ENCODE assay signal across 8 cellular contexts in the genomic region with DNA sequence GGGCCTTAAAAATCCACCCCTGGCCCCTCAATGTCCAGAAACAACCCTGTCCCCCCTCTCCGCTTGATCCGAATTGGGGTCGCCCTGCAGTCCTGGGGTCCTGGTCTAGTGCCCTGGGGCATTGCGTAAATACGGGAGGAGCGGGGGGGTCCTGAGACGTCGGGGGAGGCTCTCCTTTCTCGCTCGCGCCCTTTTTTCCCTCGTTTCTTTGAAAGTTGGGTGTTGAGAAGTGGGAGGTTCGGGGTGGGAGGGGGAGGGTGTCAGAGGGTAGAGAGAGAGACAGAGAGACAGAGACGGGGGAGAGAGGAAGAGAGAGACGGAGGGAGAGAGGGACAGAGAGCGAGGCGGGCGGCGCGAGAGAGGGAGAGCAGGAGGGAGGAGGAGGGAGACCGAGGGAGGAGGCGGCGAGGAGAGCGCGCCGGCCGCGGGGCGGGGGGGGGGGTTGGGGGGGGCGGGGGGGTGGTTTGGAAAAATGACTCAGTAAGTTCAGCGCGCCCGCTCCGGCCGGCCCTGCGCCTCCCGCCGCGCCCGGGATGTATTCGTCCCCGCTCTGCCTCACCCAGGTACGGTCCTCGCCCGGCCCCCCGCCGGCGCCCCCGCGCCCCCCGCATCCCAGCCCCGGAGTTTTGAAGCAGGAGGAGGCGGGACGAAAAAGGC. TPM values are rescaled to one million over a fixed set of nuclear protein-coding genes. Genes with fewer than 3 reads are reported as not detected.
A peak's percentile ranks its signal among the peaks of the same experiment; 100 is the strongest.
DNase-seq lines count a peak whose midpoint lies in the region; ATAC-seq, FAIRE-seq and TF ChIP-seq lines count a peak whose summit lies in the region.

Gene NFIC (plus strand): TSS at position 480 of the 657 bp plus-strand sequence. CDS start 54 bp downstream, at position 534.

- DNase-seq in AG08396 (ENCODE audit: low spot score): peak; percentile 94
- DNase-seq in GM19239 (ENCODE audit: insufficient read length, low spot score): no peak
- no peak for DNase-seq in activated naive CD8-positive, alpha-beta T cell treated with anti-CD3 and anti-CD28 coated beads, Interleukin-2, amount 10 ng/mL, durations not matched to agents 7 days and 5 days
- DNase-seq in Right ventricle myocardium superior: peak; percentile 88
- DNase-seq in omental fat pad (ENCODE audit: low spot score): peak; percentile 61

- peak within 1 kb of the TSS; percentile 43 for H3K27ac Mint-ChIP-seq in activated naive CD8-positive, alpha-beta T cell treated with anti-CD3 and anti-CD28 coated beads, Interleukin-2, amount 10 ng/mL, durations not matched to agents 7 days and 5 days

- peaks cover 26% of the 10 kb centered on the region for H3K27me3 Mint-ChIP-seq in activated naive CD8-positive, alpha-beta T cell treated with anti-CD3 and anti-CD28 coated beads, Interleukin-2, amount 10 ng/mL, durations not matched to agents 7 days and 5 days

- peak; percentile 14 for FAIRE-seq in GM19239 (lab: Jason Lieb, UNC)

- intact Hi-C loops in Right ventricle myocardium superior (cut with DNase I): loop anchor here (5.0 to 10.0 kb wide), 2 partner anchors 36 to 59 kb away; no protein-coding TSS in a partner anchor

- peaks cover 26% of the 10 kb centered on the region for H3K4me1 Mint-ChIP-seq in activated naive CD8-positive, alpha-beta T cell treated with anti-CD3 and anti-CD28 coated beads, Interleukin-2, amount 10 ng/mL, durations not matched to agents 7 days and 5 days

- TF ChIP-seq CTCF in omental fat pad (IDR thresholded peaks at IDR 0.05): no peak

- peak; percentile 19 for ATAC-seq in activated naive CD8-positive, alpha-beta T cell treated with anti-CD3 and anti-CD28 coated beads, Interleukin-2, amount 10 ng/mL, durations not matched to agents 7 days and 5 days (ENCODE audit: low read depth)
- ATAC-seq in Right ventricle myocardium superior (ENCODE audit: poor library complexity) (peak; percentile 65), omental fat pad (ENCODE audit: low FRiP score) (peak; percentile 67), GM18498 (IDR thresholded peaks at IDR 0.05; ENCODE audit: unreplicated experiment) (no peak), GM18502 (IDR thresholded peaks at IDR 0.05; ENCODE audit: poor library complexity, unreplicated experiment) (no peak)

- H3K4me3 Mint-ChIP-seq in activated naive CD8-positive, alpha-beta T cell treated with anti-CD3 and anti-CD28 coated beads, Interleukin-2, amount 10 ng/mL, durations not matched to agents 7 days and 5 days: peak within 1 kb of the TSS; percentile 79

- H3K36me3 Mint-ChIP-seq in activated naive CD8-positive, alpha-beta T cell treated with anti-CD3 and anti-CD28 coated beads, Interleukin-2, amount 10 ng/mL, durations not matched to agents 7 days and 5 days: no peaks in the 10 kb centered on the region

- no peaks in the 10 kb centered on the region for H3K9me3 Mint-ChIP-seq in activated naive CD8-positive, alpha-beta T cell treated with anti-CD3 and anti-CD28 coated beads, Interleukin-2, amount 10 ng/mL, durations not matched to agents 7 days and 5 days

- POLR2A ChIA-PET in activated naive CD8-positive, alpha-beta T cell treated with anti-CD3 and anti-CD28 coated beads, Interleukin-2, amount 10 ng/mL, durations not matched to agents 7 days and 5 days (lab: Charles Lee): no interaction called here

TF ChIP-seq in PFSK-1, 5 proteins besides CTCF, POLR2A, EP300 and RAD21:
- no peak for TF ChIP-seq SIN3A (IDR thresholded peaks at IDR 0.05; ENCODE audit: borderline replicate concordance, insufficient read depth, low read length)
- TF ChIP-seq TAF1 (IDR thresholded peaks at IDR 0.05; ENCODE audit: borderline replicate concordance, insufficient read depth, low read length): 0 out of 2 replicates have a peak, but pooled peaks have one; percentile 26
- no peak for TF ChIP-seq FOXP2 (optimal IDR thresholded peaks at IDR 0.05; ENCODE audit: borderline replicate concordance, extremely low read depth, extremely low read length, insufficient read depth)
- TF ChIP-seq POLR2AphosphoS5 (IDR thresholded peaks at IDR 0.05; ENCODE audit: low read depth, low read length): 0 out of 2 replicates have a peak, but pooled peaks have one; percentile 31
- TF ChIP-seq, protein P1, sequence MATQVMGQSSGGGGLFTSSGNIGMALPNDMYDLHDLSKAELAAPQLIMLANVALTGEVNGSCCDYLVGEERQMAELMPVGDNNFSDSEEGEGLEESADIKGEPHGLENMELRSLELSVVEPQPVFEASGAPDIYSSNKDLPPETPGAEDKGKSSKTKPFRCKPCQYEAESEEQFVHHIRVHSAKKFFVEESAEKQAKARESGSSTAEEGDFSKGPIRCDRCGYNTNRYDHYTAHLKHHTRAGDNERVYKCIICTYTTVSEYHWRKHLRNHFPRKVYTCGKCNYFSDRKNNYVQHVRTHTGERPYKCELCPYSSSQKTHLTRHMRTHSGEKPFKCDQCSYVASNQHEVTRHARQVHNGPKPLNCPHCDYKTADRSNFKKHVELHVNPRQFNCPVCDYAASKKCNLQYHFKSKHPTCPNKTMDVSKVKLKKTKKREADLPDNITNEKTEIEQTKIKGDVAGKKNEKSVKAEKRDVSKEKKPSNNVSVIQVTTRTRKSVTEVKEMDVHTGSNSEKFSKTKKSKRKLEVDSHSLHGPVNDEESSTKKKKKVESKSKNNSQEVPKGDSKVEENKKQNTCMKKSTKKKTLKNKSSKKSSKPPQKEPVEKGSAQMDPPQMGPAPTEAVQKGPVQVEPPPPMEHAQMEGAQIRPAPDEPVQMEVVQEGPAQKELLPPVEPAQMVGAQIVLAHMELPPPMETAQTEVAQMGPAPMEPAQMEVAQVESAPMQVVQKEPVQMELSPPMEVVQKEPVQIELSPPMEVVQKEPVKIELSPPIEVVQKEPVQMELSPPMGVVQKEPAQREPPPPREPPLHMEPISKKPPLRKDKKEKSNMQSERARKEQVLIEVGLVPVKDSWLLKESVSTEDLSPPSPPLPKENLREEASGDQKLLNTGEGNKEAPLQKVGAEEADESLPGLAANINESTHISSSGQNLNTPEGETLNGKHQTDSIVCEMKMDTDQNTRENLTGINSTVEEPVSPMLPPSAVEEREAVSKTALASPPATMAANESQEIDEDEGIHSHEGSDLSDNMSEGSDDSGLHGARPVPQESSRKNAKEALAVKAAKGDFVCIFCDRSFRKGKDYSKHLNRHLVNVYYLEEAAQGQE (IDR thresholded peaks at IDR 0.05; ENCODE audit: insufficient read depth in 1 of 2, low read depth in 2 of 2, low read length in 2 of 2): no peak
TF ChIP-seq in PFSK-1: peak in this region for 2.

RNA-seq across cellular contexts. Expression of gene NFIC, which starts in this region (rescaled TPM):
- polyA plus RNA-seq in PFSK-1 (2012; ENCODE audit: insufficient read length, low read depth): 67.4 TPM
- 10 to 100 TPM; 18.0 to 19.3 TPM for total RNA-seq in activated naive CD8-positive, alpha-beta T cell treated with anti-CD3 and anti-CD28 coated beads, Interleukin-2, amount 10 ng/mL, durations not matched to agents 7 days and 5 days
- total RNA-seq in Right ventricle myocardium superior: 153 TPM
- 10 to 100 TPM; 55.7 to 84.5 (median 65.5) TPM for total RNA-seq in omental fat pad

Comparison
In these comparisons a context has a peak if more than half of its experiments do, and no peak if none do; other contexts are left out.
1. DNase-seq: peak in AG08396 (single experiment), Right ventricle myocardium superior (single experiment) and omental fat pad (single experiment); none in GM19239 (single experiment) and activated naive CD8-positive, alpha-beta T cell treated with anti-CD3 and anti-CD28 coated beads, Interleukin-2, amount 10 ng/mL, durations not matched to agents 7 days and 5 days (single experiment).
2. ATAC-seq: peak in activated naive CD8-positive, alpha-beta T cell treated with anti-CD3 and anti-CD28 coated beads, Interleukin-2, amount 10 ng/mL, durations not matched to agents 7 days and 5 days (single experiment), Right ventricle myocardium superior (single experiment) and omental fat pad (single experiment); none in GM18498 (single experiment) and GM18502 (single experiment).